ENCODE assay signal across 15 cellular contexts in genomic region chr6:161476711-161477110, GRCh38.
DNase-seq lines count a peak whose midpoint lies in the region; ATAC-seq and TF ChIP-seq lines count a peak whose summit lies in the region.
"Had no signal": no experiment of that assay in that cellular context is flagged by ENCODE, and none has a peak within 500 bp of the region (broad histone marks: within the 10 kb centered on the region; RNA-seq: fewer than 3 reads in every experiment).

No MANE protein-coding gene starts in this region.

- ATAC-seq in gastrocnemius medialis = peak; percentile 23 to 46
- no peak for ATAC-seq in stimulated activated memory B cell treated with anti-CD40 and anti-IgM and Interleukin-4, amounts not matched to agents 10 μg/mL and 1 μg/mL and 100 μg/mL, for 72 hours
- ATAC-seq: left lung; naive thymus-derived CD8-positive, alpha-beta T cell; right lobe of liver; stimulated activated effector memory CD8-positive, alpha-beta T cell treated with anti-CD3 and anti-CD28 coated beads, Interleukin-12 subunit alpha, Interleukin-12 subunit beta, amount 100 ng/mL, for 72 hours; upper lobe of right lung had no signal

- DNase-seq in H4 (ENCODE audit: low spot score) = peak; percentile 23
- peak; percentile 96 for DNase-seq in astrocyte of the hippocampus (ENCODE audit: low read depth, low spot score)
- DNase-seq in glomerular visceral epithelial cell (ENCODE audit: extremely low spot score) = peak; percentile 55
- no peak for DNase-seq in gastrocnemius medialis
- no peak for DNase-seq in dorsolateral prefrontal cortex
- no peak for DNase-seq in activated T-cell treated with anti-CD3 and anti-CD28 coated beads, Interleukin-2, amount 50 U/mL, for 24 hours
- DNase-seq: CD4-positive, alpha-beta memory T cell; left lung; MM.1S; naive thymus-derived CD8-positive, alpha-beta T cell; right lobe of liver; upper lobe of right lung; WERI-Rb-1 had no signal

- H3K9me3 Mint-ChIP-seq in stimulated activated memory B cell treated with anti-CD40 and anti-IgM and Interleukin-4, amounts not matched to agents 10 μg/mL and 1 μg/mL and 100 μg/mL, for 72 hours = no peaks in the 10 kb centered on the region
- H3K9me3 Mint-ChIP-seq in activated T-cell treated with anti-CD3 and anti-CD28 coated beads, Interleukin-2, amount 50 U/mL, for 24 hours = no peaks in the 10 kb centered on the region
- H3K9me3 Mint-ChIP-seq: stimulated activated effector memory CD8-positive, alpha-beta T cell treated with anti-CD3 and anti-CD28 coated beads, Interleukin-12 subunit alpha, Interleukin-12 subunit beta, amount 100 ng/mL, for 72 hours had no signal

- H3K27ac ChIP-seq in gastrocnemius medialis = peak overlapping the region; percentile 43 to 64 (median 52)
- peak overlapping the region in 3 of 59 donors; percentile 10 to 44 (median 25) for H3K27ac ChIP-seq in dorsolateral prefrontal cortex
- H3K27ac ChIP-seq: left lung, right lobe of liver, upper lobe of right lung, WERI-Rb-1 had no signal

- no peak overlapping the region for H3K27ac Mint-ChIP-seq in stimulated activated memory B cell treated with anti-CD40 and anti-IgM and Interleukin-4, amounts not matched to agents 10 μg/mL and 1 μg/mL and 100 μg/mL, for 72 hours
- H3K27ac Mint-ChIP-seq in activated T-cell treated with anti-CD3 and anti-CD28 coated beads, Interleukin-2, amount 50 U/mL, for 24 hours = no peak overlapping the region
- H3K27ac Mint-ChIP-seq: CD4-positive, alpha-beta memory T cell; naive thymus-derived CD8-positive, alpha-beta T cell; stimulated activated effector memory CD8-positive, alpha-beta T cell treated with anti-CD3 and anti-CD28 coated beads, Interleukin-12 subunit alpha, Interleukin-12 subunit beta, amount 100 ng/mL, for 72 hours had no signal

- H3K4me3 ChIP-seq in gastrocnemius medialis (peak overlapping the region in 1 of 4 donors; percentile 12), dorsolateral prefrontal cortex (peak overlapping the region in 28 of 59 donors; percentile 1 to 43 (median 20))
- H3K4me3 ChIP-seq: left lung, right lobe of liver, upper lobe of right lung had no signal

- no peaks in the 10 kb centered on the region for H3K27me3 ChIP-seq in gastrocnemius medialis
- no peaks in the 10 kb centered on the region for H3K27me3 ChIP-seq in dorsolateral prefrontal cortex
- H3K27me3 ChIP-seq: left lung, right lobe of liver, upper lobe of right lung had no signal

- intact Hi-C loops in gastrocnemius medialis (cut with DNase I; ENCODE audit: low total_unique reads) (no loop called here), dorsolateral prefrontal cortex (cut with DNase I) (no loop called here)

- H3K36me3 ChIP-seq in gastrocnemius medialis = no peaks in the 10 kb centered on the region
- H3K36me3 ChIP-seq: left lung, right lobe of liver, upper lobe of right lung, WERI-Rb-1 had no signal

- in situ Hi-C loops in gastrocnemius medialis (cut with MboI; ENCODE audit: low sequenced_read_pairs in 4 of 4) = no loop called here

- no peaks in the 10 kb centered on the region for H3K9me3 ChIP-seq in gastrocnemius medialis
- H3K9me3 ChIP-seq: left lung, right lobe of liver, upper lobe of right lung had no signal

- H3K4me1 Mint-ChIP-seq in stimulated activated memory B cell treated with anti-CD40 and anti-IgM and Interleukin-4, amounts not matched to agents 10 μg/mL and 1 μg/mL and 100 μg/mL, for 72 hours = no peaks in the 10 kb centered on the region
- H3K4me1 Mint-ChIP-seq in activated T-cell treated with anti-CD3 and anti-CD28 coated beads, Interleukin-2, amount 50 U/mL, for 24 hours (ENCODE audit: low read depth) = no peaks in the 10 kb centered on the region
- H3K4me1 Mint-ChIP-seq: CD4-positive, alpha-beta memory T cell; naive thymus-derived CD8-positive, alpha-beta T cell; stimulated activated effector memory CD8-positive, alpha-beta T cell treated with anti-CD3 and anti-CD28 coated beads, Interleukin-12 subunit alpha, Interleukin-12 subunit beta, amount 100 ng/mL, for 72 hours had no signal

- TF ChIP-seq POLR2A in gastrocnemius medialis (IDR thresholded peaks at IDR 0.05) = no peak

- H3K4me1 ChIP-seq in gastrocnemius medialis = peaks cover 8 to 13% of the 10 kb centered on the region in 2 donors
- H3K4me1 ChIP-seq: left lung, upper lobe of right lung had no signal

- H3K36me3 Mint-ChIP-seq in stimulated activated memory B cell treated with anti-CD40 and anti-IgM and Interleukin-4, amounts not matched to agents 10 μg/mL and 1 μg/mL and 100 μg/mL, for 72 hours = no peaks in the 10 kb centered on the region
- no peaks in the 10 kb centered on the region for H3K36me3 Mint-ChIP-seq in activated T-cell treated with anti-CD3 and anti-CD28 coated beads, Interleukin-2, amount 50 U/mL, for 24 hours (ENCODE audit: low read depth)
- H3K36me3 Mint-ChIP-seq: CD4-positive, alpha-beta memory T cell; stimulated activated effector memory CD8-positive, alpha-beta T cell treated with anti-CD3 and anti-CD28 coated beads, Interleukin-12 subunit alpha, Interleukin-12 subunit beta, amount 100 ng/mL, for 72 hours had no signal

- TF ChIP-seq CTCF in gastrocnemius medialis (IDR thresholded peaks at IDR 0.05 in 4 of 5, conservative IDR thresholded peaks at IDR 0.05 in 1 of 5) = no peak
- no peak for TF ChIP-seq CTCF in dorsolateral prefrontal cortex (IDR thresholded peaks at IDR 0.05 in 54 of 56, conservative IDR thresholded peaks at IDR 0.05 in 2 of 56; ENCODE audit: low read depth in 1 of 56, partially characterized antibody in 56 of 56)

- H3K27me3 Mint-ChIP-seq in stimulated activated memory B cell treated with anti-CD40 and anti-IgM and Interleukin-4, amounts not matched to agents 10 μg/mL and 1 μg/mL and 100 μg/mL, for 72 hours = no peaks in the 10 kb centered on the region
- no peaks in the 10 kb centered on the region for H3K27me3 Mint-ChIP-seq in activated T-cell treated with anti-CD3 and anti-CD28 coated beads, Interleukin-2, amount 50 U/mL, for 24 hours
- H3K27me3 Mint-ChIP-seq: CD4-positive, alpha-beta memory T cell; naive thymus-derived CD8-positive, alpha-beta T cell had no signal

- no peak overlapping the region for H3K4me3 Mint-ChIP-seq in stimulated activated memory B cell treated with anti-CD40 and anti-IgM and Interleukin-4, amounts not matched to agents 10 μg/mL and 1 μg/mL and 100 μg/mL, for 72 hours
- H3K4me3 Mint-ChIP-seq in activated T-cell treated with anti-CD3 and anti-CD28 coated beads, Interleukin-2, amount 50 U/mL, for 24 hours = no peak overlapping the region
- H3K4me3 Mint-ChIP-seq: CD4-positive, alpha-beta memory T cell; naive thymus-derived CD8-positive, alpha-beta T cell; stimulated activated effector memory CD8-positive, alpha-beta T cell treated with anti-CD3 and anti-CD28 coated beads, Interleukin-12 subunit alpha, Interleukin-12 subunit beta, amount 100 ng/mL, for 72 hours had no signal

Comparison
In these comparisons a context has a peak if more than half of its experiments do, and no peak if none do; other contexts are left out.
1. DNase-seq: peak in H4 (single experiment), astrocyte of the hippocampus (single experiment) and glomerular visceral epithelial cell (single experiment); none in gastrocnemius medialis (0 of 2), dorsolateral prefrontal cortex (0 of 10) and activated T-cell treated with anti-CD3 and anti-CD28 coated beads, Interleukin-2, amount 50 U/mL, for 24 hours (single experiment).